1 cellular context compared by ENCODE assay signal in the genomic region with DNA sequence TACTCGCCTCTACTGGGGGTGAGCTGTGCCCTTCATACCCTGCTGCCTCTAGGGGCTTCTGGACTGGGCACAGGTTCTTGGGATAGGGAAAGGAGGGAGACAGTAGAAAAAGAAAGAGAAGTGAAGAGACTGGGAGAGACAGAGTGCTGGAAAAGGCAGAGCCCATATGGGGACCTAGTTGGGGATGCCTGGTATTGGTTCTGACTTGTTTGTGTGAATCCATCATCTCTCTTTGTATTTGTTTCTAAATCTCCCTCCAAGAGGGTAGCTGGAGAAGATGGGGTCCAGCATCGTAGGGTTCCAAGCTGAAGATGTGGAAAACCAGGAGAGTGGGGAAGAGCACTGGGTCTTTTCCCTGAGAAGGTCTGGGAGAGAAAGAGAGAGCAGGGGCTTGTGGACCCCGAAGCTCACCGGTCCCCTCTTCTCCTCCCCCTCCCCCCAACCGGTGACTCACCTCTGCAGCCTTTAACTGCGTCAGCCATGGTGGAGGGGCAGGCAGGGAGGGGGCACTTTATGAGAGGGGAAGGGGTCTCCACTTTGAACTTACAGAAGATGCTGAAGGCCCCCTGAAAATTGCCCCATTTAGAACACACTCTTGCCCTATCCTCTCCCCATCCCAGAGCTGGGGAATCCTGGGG.
TF ChIP-seq lines count a peak whose summit lies in the region.

No MANE protein-coding gene starts in this region.

TF ChIP-seq in GM23338, 12 proteins besides CTCF, POLR2A, EP300 and RAD21:
- no peak for TF ChIP-seq EZH2phosphoT487 (IDR thresholded peaks at IDR 0.05; ENCODE audit: unreplicated experiment)
- TF ChIP-seq EZH2 (IDR thresholded peaks at IDR 0.05; ENCODE audit: low read depth, unreplicated experiment) = peak; percentile 54
- no peak for TF ChIP-seq CREB1 (CRISPR knock-in tag; IDR thresholded peaks at IDR 0.05; ENCODE audit: low read depth)
- no peak for TF ChIP-seq ZNF462 (CRISPR knock-in tag; IDR thresholded peaks at IDR 0.05)
